8 cellular contexts compared by ENCODE assay signal in the genomic region with DNA sequence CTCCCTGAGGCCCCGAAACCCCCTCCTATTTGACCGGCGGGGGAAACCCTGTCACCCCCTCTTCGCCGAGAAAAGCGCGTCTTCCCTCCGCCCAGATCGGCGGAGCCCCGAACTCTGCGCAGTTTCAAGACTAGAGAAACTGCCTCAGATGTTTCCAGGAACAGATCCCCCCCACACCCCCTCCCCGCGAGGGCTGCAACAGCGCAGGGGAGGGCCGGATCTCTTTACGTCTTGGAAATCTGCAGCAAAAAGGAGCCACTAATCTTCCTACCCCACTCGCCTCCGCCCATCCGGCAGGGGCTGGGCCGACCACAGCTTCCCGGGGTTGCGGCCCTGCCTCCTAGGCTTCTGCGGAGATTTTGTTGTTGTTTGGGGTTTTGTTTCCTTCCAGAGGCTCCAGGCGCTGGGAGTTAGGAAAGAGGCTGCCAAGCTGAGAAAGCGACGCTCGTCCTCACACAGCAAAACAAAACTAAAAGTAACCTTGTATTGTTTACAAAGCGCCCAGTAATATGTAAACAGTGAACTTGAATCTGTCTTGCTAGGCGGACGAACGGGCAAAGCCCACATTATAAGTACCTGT. TPM values are rescaled to one million over a fixed set of nuclear protein-coding genes. Genes with fewer than 3 reads are reported as not detected.
DNase-seq lines count a peak whose midpoint lies in the region; ATAC-seq, FAIRE-seq and TF ChIP-seq lines count a peak whose summit lies in the region.

No MANE protein-coding gene starts in this region.

- peaks cover 100% of the 10 kb centered on the region for H3K27me3 ChIP-seq in BLaER1
- peaks cover 96% of the 10 kb centered on the region for H3K27me3 ChIP-seq in MG63
- H3K27me3 ChIP-seq in neural progenitor cell = peaks cover 64% of the 10 kb centered on the region

- peaks cover 28% of the 10 kb centered on the region for H3K9me3 ChIP-seq in BLaER1
- H3K9me3 ChIP-seq in MG63 = no peaks in the 10 kb centered on the region
- H3K9me3 ChIP-seq in neural progenitor cell (ENCODE audit: low read depth) = no peaks in the 10 kb centered on the region

- ATAC-seq in GM19467 (IDR thresholded peaks at IDR 0.05; ENCODE audit: unreplicated experiment) = peak; percentile 46

- WGBS in urinary bladder = 1% methylated on average over 32 of the region's 32 CpGs

- peak overlapping the region; percentile 81 for H3K4me2 ChIP-seq in BLaER1
- H3K4me2 ChIP-seq in neural progenitor cell = peak overlapping the region; percentile 97

- peaks cover 63% of the 10 kb centered on the region for H3K79me2 ChIP-seq in neural progenitor cell (ENCODE audit: low read depth)

- no peak for TF ChIP-seq CTCF in epithelial cell of esophagus (IDR thresholded peaks at IDR 0.05; ENCODE audit: insufficient read depth, low read depth, low read length, missing control alignments)
- TF ChIP-seq CTCF in neural progenitor cell (IDR thresholded peaks at IDR 0.05) = no peak
- TF ChIP-seq CTCF in D721Med (IDR thresholded peaks at IDR 0.05; ENCODE audit: insufficient read depth, missing control alignments) = no peak

- H3K4me1 ChIP-seq in BLaER1 = peaks cover 20% of the 10 kb centered on the region
- peaks cover 59% of the 10 kb centered on the region for H3K4me1 ChIP-seq in neural progenitor cell
- H3K4me1 ChIP-seq in urinary bladder (ENCODE audit: insufficient read depth) = no peaks in the 10 kb centered on the region

- H2AFZ ChIP-seq in neural progenitor cell (replicated peaks) = peak overlapping the region; percentile 35

- H4K20me1 ChIP-seq in BLaER1 (peaks cover 94% of the 10 kb centered on the region), neural progenitor cell (ENCODE audit: low read depth) (peaks cover 34% of the 10 kb centered on the region)

- H3K9ac ChIP-seq in BLaER1 (no peak overlapping the region), neural progenitor cell (no peak overlapping the region)

- H3K27ac Mint-ChIP-seq in neural progenitor cell = peak overlapping the region; percentile 91

- H3K4me3 ChIP-seq in BLaER1 = peak overlapping the region; percentile 63
- H3K4me3 ChIP-seq in MG63 = peak overlapping the region; percentile 47
- H3K4me3 ChIP-seq in epithelial cell of esophagus (ENCODE audit: low read length) = peak overlapping the region; percentile 39
- H3K4me3 ChIP-seq in neural progenitor cell = peak overlapping the region; percentile 69
- H3K4me3 ChIP-seq in urinary bladder (ENCODE audit: low read depth, low read length) = peak overlapping the region; percentile 49

- H3K27ac ChIP-seq in BLaER1 (no peak overlapping the region), neural progenitor cell (no peak overlapping the region), urinary bladder (ENCODE audit: low read depth) (no peak overlapping the region)

- H3K36me3 ChIP-seq in BLaER1 = no peaks in the 10 kb centered on the region
- H3K36me3 ChIP-seq in MG63 = no peaks in the 10 kb centered on the region
- H3K36me3 ChIP-seq in neural progenitor cell = no peaks in the 10 kb centered on the region
- no peaks in the 10 kb centered on the region for H3K36me3 ChIP-seq in urinary bladder (ENCODE audit: insufficient read depth)

- peaks cover 83% of the 10 kb centered on the region for H3F3A ChIP-seq in neural progenitor cell (ENCODE audit: low read depth)

- no peaks in the 10 kb centered on the region for H3K9me3 Mint-ChIP-seq in neural progenitor cell

- peaks cover 16% of the 10 kb centered on the region for H3K27me3 Mint-ChIP-seq in neural progenitor cell (ENCODE audit: insufficient read depth, low read depth)

- H3K4me3 Mint-ChIP-seq in neural progenitor cell = peak overlapping the region; percentile 94

- no peaks in the 10 kb centered on the region for H3K36me3 Mint-ChIP-seq in neural progenitor cell

- FAIRE-seq in D721Med (lab: Jason Lieb, UNC) = no peak

- DNase-seq in MG63 (peak; percentile 55), epithelial cell of esophagus (ENCODE audit: low read depth) (peak; percentile 29), neural progenitor cell (ENCODE audit: low spot score) (peak; percentile 95), D721Med (ENCODE audit: insufficient read length, low spot score) (no peak)
- peak; percentile 68 to 80 for DNase-seq in activated CD4-positive, alpha-beta T cell treated with anti-CD3 and anti-CD28 coated beads, Interleukin-2, amount 50 U/mL, for 48 hours

- H3K4me1 Mint-ChIP-seq in neural progenitor cell = peaks cover 67% of the 10 kb centered on the region

RNA-seq across cellular contexts. Expression of gene FOXB1, which starts 2.2 kb away (rescaled TPM):
- total RNA-seq in MG63 (2014; rRNA removed; shearing (Covaris generic); ENCODE audit: low replicate concordance) = not detected in 2 replicates
- total RNA-seq in neural progenitor cell (ENCODE audit: low replicate concordance) (7.3 and 9.6 TPM in 2 replicates), urinary bladder (not detected)
- polyA plus RNA-seq in urinary bladder = 0.03 TPM
